In the genomic region with DNA sequence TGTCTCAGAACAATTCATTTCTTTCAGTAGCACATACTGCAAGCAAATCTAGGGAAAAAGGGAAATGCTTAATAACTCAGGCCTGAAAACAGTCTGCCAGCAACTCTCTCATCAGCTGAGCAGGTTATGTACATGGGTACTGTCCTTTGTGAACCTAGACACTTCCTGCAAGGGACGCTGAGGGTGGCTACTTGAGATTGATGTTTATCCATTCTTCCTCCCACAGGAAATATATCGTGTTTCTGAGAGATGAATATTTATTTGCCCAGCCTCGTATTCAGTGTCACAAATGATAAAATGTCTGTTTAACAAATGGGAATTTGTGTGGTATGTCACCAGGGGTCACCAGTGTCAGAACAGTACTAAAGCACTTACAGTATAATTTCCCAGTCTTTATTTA, we compare ENCODE assay signal across 33 cellular contexts.
"Had no signal": no experiment of that assay in that cellular context is flagged by ENCODE, and none has a peak within 500 bp of the region (broad histone marks: within the 10 kb centered on the region; RNA-seq: fewer than 3 reads in every experiment).

No MANE protein-coding gene starts in this region.

- H3K9me3 ChIP-seq: adrenal gland, body of pancreas, colonic mucosa, gastrocnemius medialis, ovary, psoas muscle, sigmoid colon, stomach, thyroid gland, upper lobe of left lung had no signal

- H3K27ac ChIP-seq: adrenal gland, body of pancreas, cardiac muscle cell, colonic mucosa, dorsolateral prefrontal cortex, gastrocnemius medialis, ovary, psoas muscle, sigmoid colon, stomach, thyroid gland, upper lobe of left lung, WERI-Rb-1 had no signal

- H3K4me1 ChIP-seq: adrenal gland, body of pancreas, colonic mucosa, gastrocnemius medialis, psoas muscle, sigmoid colon, stomach, thyroid gland, upper lobe of left lung had no signal

- H3K4me3 ChIP-seq: adrenal gland, body of pancreas, cardiac muscle cell, colonic mucosa, dorsolateral prefrontal cortex, gastrocnemius medialis, ovary, psoas muscle, sigmoid colon, smooth muscle cell, stomach, thyroid gland, upper lobe of left lung had no signal

- H3K27me3 ChIP-seq: adrenal gland, body of pancreas, cardiac muscle cell, colonic mucosa, gastrocnemius medialis, ovary, sigmoid colon, thyroid gland, upper lobe of left lung had no signal

- ATAC-seq: activated CD4-positive, CD25-positive, alpha-beta regulatory T cell treated with anti-CD3 and anti-CD28 coated beads, Interleukin-2, amount 50 U/mL, for 24 hours; body of pancreas; gastrocnemius medialis; left ventricle myocardium superior; psoas muscle; stimulated activated naive B cell treated with anti-CD40 and anti-IgM and Interleukin-4, amounts not matched to agents 10 μg/mL and 1 μg/mL and 100 μg/mL, for 72 hours had no signal

- DNase-seq: activated CD4-positive, alpha-beta memory T cell treated with anti-CD3 and anti-CD28 coated beads for 36 hours; activated CD4-positive, alpha-beta T cell treated with anti-CD3 and anti-CD28 coated beads, Interleukin-2, amount 10 ng/mL, durations not matched to agents 24 days and 14 days; activated CD8-positive, alpha-beta memory T cell treated with anti-CD3 and anti-CD28 coated beads, Interleukin-2, amount 50 U/mL, for 4 hours; activated effector memory CD4-positive, alpha-beta T cell treated with anti-CD3 and anti-CD28 coated beads, Interleukin-2, amount 50 U/mL, for 16 hours; activated naive CD4-positive, alpha-beta T cell treated with anti-CD3 and anti-CD28 coated beads for 36 hours; activated naive CD8-positive, alpha-beta T cell treated with anti-CD3 and anti-CD28 coated beads for 36 hours; activated T-cell treated with anti-CD3 and anti-CD28 coated beads, Interleukin-2, amount 50 U/mL, for 1 hour; adrenal gland; aorta; body of pancreas; cerebellar nuclear complex; colonic mucosa; dorsolateral prefrontal cortex; effector memory CD4-positive, alpha-beta T cell; erythroblast; gastrocnemius medialis; glutamatergic neuron; left ventricle myocardium superior; mammary epithelial cell; naive B cell; ovary; psoas muscle; sigmoid colon; stimulated activated CD4-positive, alpha-beta T cell treated with anti-CD3 and anti-CD28 coated beads, Interleukin-15, amount 100 ng/mL, for 24 hours; stimulated activated CD4-positive, alpha-beta T cell treated with anti-CD3 and anti-CD28 coated beads, Interleukin-2, amount 100 ng/mL, for 24 hours; stimulated activated naive B cell treated with anti-CD40 and anti-IgM and Interleukin-4, amounts not matched to agents 10 μg/mL and 1 μg/mL and 100 μg/mL, for 72 hours; stomach; thyroid gland; upper lobe of left lung; WERI-Rb-1 had no signal

- H3K36me3 ChIP-seq: adrenal gland, cardiac muscle cell, colonic mucosa, gastrocnemius medialis, ovary, sigmoid colon, stomach, thyroid gland, upper lobe of left lung, WERI-Rb-1 had no signal
